8 cellular contexts compared by ENCODE assay signal in genomic region chr7:98240961-98241673, GRCh38. TPM values are rescaled to one million over a fixed set of nuclear protein-coding genes. Genes with fewer than 3 reads are reported as not detected.
DNase-seq lines count a peak whose midpoint lies in the region; ATAC-seq and TF ChIP-seq lines count a peak whose summit lies in the region.

No MANE protein-coding gene starts in this region.

- H3K27me3 Mint-ChIP-seq in endothelial cell (ENCODE audit: unreplicated experiment): peaks cover 5% of the 10 kb centered on the region
- H3K27me3 Mint-ChIP-seq in naive B cell: no peaks in the 10 kb centered on the region

- H3K27ac Mint-ChIP-seq in endothelial cell (ENCODE audit: unreplicated experiment) (no peak overlapping the region), naive B cell (no peak overlapping the region)

- peaks cover 17% of the 10 kb centered on the region for H3K36me3 Mint-ChIP-seq in endothelial cell (ENCODE audit: low read depth, unreplicated experiment)
- H3K36me3 Mint-ChIP-seq in naive B cell: peaks cover 6 to 7% of the 10 kb centered on the region in 2 donors

- H3K4me3 Mint-ChIP-seq in endothelial cell (ENCODE audit: unreplicated experiment) (no peak overlapping the region), naive B cell (no peak overlapping the region)

- no peak overlapping the region for H3K27ac ChIP-seq in SJCRH30

- H3K36me3 ChIP-seq in SJCRH30: peaks cover 3% of the 10 kb centered on the region; the same call in 1 of the 2 replicates

- H3K9me3 Mint-ChIP-seq in endothelial cell (ENCODE audit: unreplicated experiment): no peaks in the 10 kb centered on the region
- no peaks in the 10 kb centered on the region for H3K9me3 Mint-ChIP-seq in naive B cell

- H3K4me1 ChIP-seq in SJCRH30: no peaks in the 10 kb centered on the region

- peaks cover 9% of the 10 kb centered on the region for H3K4me1 Mint-ChIP-seq in endothelial cell (ENCODE audit: unreplicated experiment)
- peaks cover 0 to 7% (median 4%) of the 10 kb centered on the region in 3 donors for H3K4me1 Mint-ChIP-seq in naive B cell

- no peaks in the 10 kb centered on the region for H3K27me3 ChIP-seq in SJCRH30

- H3K9me3 ChIP-seq in SJCRH30 (replicated peaks): no peaks in the 10 kb centered on the region

- TF ChIP-seq CTCF in endothelial cell (IDR thresholded peaks at IDR 0.05; ENCODE audit: unreplicated experiment): peak; percentile 88

- ATAC-seq in naive B cell (ENCODE audit: low read depth in 2 of 2) (peak; percentile 36 to 37), GM18909 (IDR thresholded peaks at IDR 0.05; ENCODE audit: poor library complexity, unreplicated experiment) (no peak)

- no peak overlapping the region for H3K4me3 ChIP-seq in SJCRH30

- peak; percentile 47 for DNase-seq in NCI-H2227 (lab: John Stamatoyannopoulos, UW; ENCODE audit: unreplicated experiment)
- DNase-seq in NCI-H2227 treated with DMSO at 0.1 percent for 48 hours (lab: John Stamatoyannopoulos, UW): no peak
- DNase-seq in HCEC 1CT: peak; percentile 31
- peak; percentile 43 to 55 for DNase-seq in SJCRH30
- DNase-seq in endothelial cell (ENCODE audit: low spot score): peak; percentile 81
- DNase-seq in naive B cell: peak; percentile 27
- no peak for DNase-seq in NCI-H2171 (lab: John Stamatoyannopoulos, UW)

RNA-seq across cellular contexts. Expression of gene TECPR1, which starts 10.9 kb away (rescaled TPM):
- total RNA-seq in SJCRH30 (2014; rRNA removed; shearing (Covaris generic)): 12.9 and 14.5 TPM in 2 replicates
- total RNA-seq in endothelial cell (ENCODE audit: unreplicated experiment): 129 TPM
- 10 to 100 TPM in 5 of 6 donors, 1 to 10 TPM in 1; 6.5 to 23.8 (median 12.4) TPM for polyA plus RNA-seq in naive B cell (ENCODE audit: low read depth in 6 of 6)

RNA-seq across cellular contexts. Expression of gene BHLHA15, which starts 29.9 kb away (rescaled TPM):
- total RNA-seq in SJCRH30 (2014; rRNA removed; shearing (Covaris generic)): not detected in 2 replicates
- total RNA-seq in endothelial cell (ENCODE audit: unreplicated experiment): 1.2 TPM
- polyA plus RNA-seq in naive B cell (ENCODE audit: low read depth in 6 of 6): 1 to 10 TPM in 3 of 6 donors, under 1 TPM in 1, not detected in 2; 0.61 to 3.9 (median 1.7) TPM

RNA-seq across cellular contexts. Expression of gene BRI3, which starts 40.4 kb away (rescaled TPM):
- total RNA-seq in SJCRH30 (2014; rRNA removed; shearing (Covaris generic)): 43.7 and 51.9 TPM in 2 replicates
- 300 TPM for total RNA-seq in endothelial cell (ENCODE audit: unreplicated experiment)
- polyA plus RNA-seq in naive B cell (ENCODE audit: low read depth in 6 of 6): 10 to 100 TPM; 12.1 to 21.6 (median 17.2) TPM

Comparison
In these comparisons a context has a peak if more than half of its experiments do, and no peak if none do; other contexts are left out.
1. DNase-seq: peak in NCI-H2227 (single experiment), HCEC 1CT (single experiment), SJCRH30 (2 of 2), endothelial cell (single experiment) and naive B cell (single experiment); none in NCI-H2227 treated with DMSO at 0.1 percent for 48 hours (single experiment) and NCI-H2171 (single experiment).